11 cellular contexts compared by ENCODE assay signal in genomic region chr2:11417946-11418585, GRCh38. TPM values are rescaled to one million over a fixed set of nuclear protein-coding genes. Genes with fewer than 3 reads are reported as not detected.
A peak's percentile ranks its signal among the peaks of the same experiment; 100 is the strongest.
DNase-seq lines count a peak whose midpoint lies in the region; ATAC-seq and TF ChIP-seq lines count a peak whose summit lies in the region.
"Had no signal": no experiment of that assay in that cellular context is flagged by ENCODE, and none has a peak within 500 bp of the region (broad histone marks: within the 10 kb centered on the region; RNA-seq: fewer than 3 reads in every experiment).

No MANE protein-coding gene starts in this region.

- H3K36me3 Mint-ChIP-seq in activated naive CD4-positive, alpha-beta T cell treated with anti-CD3 and anti-CD28 coated beads for 36 hours (ENCODE audit: low read depth), result peaks cover 4% of the 10 kb centered on the region
- H3K36me3 Mint-ChIP-seq in activated naive CD4-positive, alpha-beta T cell treated with anti-CD3 and anti-CD28 coated beads, Interleukin-2, amount 10 ng/mL, durations not matched to agents 7 days and 5 days, result peaks cover 2% of the 10 kb centered on the region
- H3K36me3 Mint-ChIP-seq in endothelial cell (ENCODE audit: low read depth, unreplicated experiment), result no peaks in the 10 kb centered on the region
- peaks cover 3% of the 10 kb centered on the region in 2 donors for H3K36me3 Mint-ChIP-seq in CD4-positive, alpha-beta memory T cell
- H3K36me3 Mint-ChIP-seq: activated naive CD8-positive, alpha-beta T cell treated with anti-CD3 and anti-CD28 coated beads, Interleukin-2, amount 10 ng/mL, durations not matched to agents 7 days and 5 days had no signal

- no peak overlapping the region for H3K4me3 ChIP-seq in CD4-positive, alpha-beta memory T cell (ENCODE audit: low read length in 2 of 2)

- no peak for ATAC-seq in GM21717 (IDR thresholded peaks at IDR 0.05; ENCODE audit: unreplicated experiment)

- CTCF ChIA-PET in activated naive CD4-positive, alpha-beta T cell treated with anti-CD3 and anti-CD28 coated beads for 36 hours (lab: Charles Lee), result interaction anchor here (0.6 to 1.6 kb wide), 13 partner anchors 9 to 285 kb away, joined by 3 to 14 read pairs (median 4); partner anchors contain the start of gene ROCK2
- CTCF ChIA-PET in activated naive CD4-positive, alpha-beta T cell treated with anti-CD3 and anti-CD28 coated beads, Interleukin-2, amount 10 ng/mL, durations not matched to agents 7 days and 5 days (lab: Charles Lee), result interaction anchor here (0.9 to 1.2 kb wide), 8 partner anchors 9 to 287 kb away, joined by 3 to 4 read pairs (median 3); partner anchors contain the start of gene ROCK2
- CTCF ChIA-PET in CD4-positive, alpha-beta memory T cell (lab: Charles Lee; ENCODE audit: partially characterized antibody), result no interaction called here

- no peaks in the 10 kb centered on the region for H3K27me3 ChIP-seq in CD4-positive, alpha-beta memory T cell (ENCODE audit: insufficient read depth, low read length)

- no peaks in the 10 kb centered on the region for H3K36me3 ChIP-seq in CD4-positive, alpha-beta memory T cell (ENCODE audit: insufficient read depth, low read length)

- H3K9me3 ChIP-seq in CD4-positive, alpha-beta memory T cell (ENCODE audit: control insufficient read depth in 1 of 2, low read length in 2 of 2), result no peaks in the 10 kb centered on the region

- no peak overlapping the region for H3K27ac ChIP-seq in CD4-positive, alpha-beta memory T cell (ENCODE audit: low read depth, low read length)

- no peaks in the 10 kb centered on the region for H3K4me1 Mint-ChIP-seq in activated naive CD4-positive, alpha-beta T cell treated with anti-CD3 and anti-CD28 coated beads for 36 hours (ENCODE audit: low read depth)
- H3K4me1 Mint-ChIP-seq in activated naive CD4-positive, alpha-beta T cell treated with anti-CD3 and anti-CD28 coated beads, Interleukin-2, amount 10 ng/mL, durations not matched to agents 7 days and 5 days, result no peaks in the 10 kb centered on the region
- no peaks in the 10 kb centered on the region for H3K4me1 Mint-ChIP-seq in endothelial cell (ENCODE audit: unreplicated experiment)
- H3K4me1 Mint-ChIP-seq in CD4-positive, alpha-beta memory T cell, result peaks cover 0 to 2% (median 0%) of the 10 kb centered on the region in 4 donors
- H3K4me1 Mint-ChIP-seq: activated naive CD8-positive, alpha-beta T cell treated with anti-CD3 and anti-CD28 coated beads, Interleukin-2, amount 10 ng/mL, durations not matched to agents 7 days and 5 days had no signal

- TF ChIP-seq CTCF in endothelial cell (IDR thresholded peaks at IDR 0.05; ENCODE audit: unreplicated experiment), result peak; percentile 78

- peaks cover 7% of the 10 kb centered on the region for H3K27me3 Mint-ChIP-seq in activated naive CD4-positive, alpha-beta T cell treated with anti-CD3 and anti-CD28 coated beads for 36 hours (ENCODE audit: low read depth)
- H3K27me3 Mint-ChIP-seq in activated naive CD4-positive, alpha-beta T cell treated with anti-CD3 and anti-CD28 coated beads, Interleukin-2, amount 10 ng/mL, durations not matched to agents 7 days and 5 days, result no peaks in the 10 kb centered on the region
- H3K27me3 Mint-ChIP-seq in endothelial cell (ENCODE audit: unreplicated experiment), result peaks cover 2% of the 10 kb centered on the region
- H3K27me3 Mint-ChIP-seq in CD4-positive, alpha-beta memory T cell, result peaks cover 7 to 15% of the 10 kb centered on the region in 2 donors

- DNase-seq in activated naive CD4-positive, alpha-beta T cell treated with anti-CD3 and anti-CD28 coated beads for 36 hours, result peak; percentile 14
- DNase-seq in activated naive CD4-positive, alpha-beta T cell treated with anti-CD3 and anti-CD28 coated beads, Interleukin-2, amount 10 ng/mL, durations not matched to agents 7 days and 5 days, result no peak
- peak; percentile 28 for DNase-seq in MV-4-11 (lab: John Stamatoyannopoulos, UW)
- peak; percentile 26 for DNase-seq in endothelial cell (ENCODE audit: low spot score)
- peak; percentile 27 for DNase-seq in stimulated activated CD8-positive, alpha-beta memory T cell treated with anti-CD3 and anti-CD28 coated beads, Interleukin-4, amount 100 ng/mL, for 48 hours
- DNase-seq in CD4-positive, alpha-beta memory T cell, result no peak
- no peak for DNase-seq in activated CD4-positive, alpha-beta T cell treated with anti-CD3 and anti-CD28 coated beads for 4 hours
- DNase-seq: activated naive CD8-positive, alpha-beta T cell treated with anti-CD3 and anti-CD28 coated beads, Interleukin-2, amount 10 ng/mL, durations not matched to agents 7 days and 5 days; DMS79 treated with DMSO at 0.1 percent for 48 hours; NK-92 treated with Interleukin-12 subunit alpha and Interleukin-12 subunit beta, amount 100 ng/mL, for 24 hours had no signal

- POLR2A ChIA-PET in CD4-positive, alpha-beta memory T cell (lab: Charles Lee; ENCODE audit: partially characterized antibody), result no interaction called here

- intact Hi-C loops in activated naive CD4-positive, alpha-beta T cell treated with anti-CD3 and anti-CD28 coated beads for 36 hours (cut with micrococcal nuclease), result loop anchor here (10.0 kb wide), 1 partner anchor 183 kb away; no protein-coding TSS in a partner anchor
- intact Hi-C loops in CD4-positive, alpha-beta memory T cell (cut with micrococcal nuclease), result no loop called here

- no peak overlapping the region for H3K4me3 Mint-ChIP-seq in activated naive CD4-positive, alpha-beta T cell treated with anti-CD3 and anti-CD28 coated beads for 36 hours
- H3K4me3 Mint-ChIP-seq in activated naive CD4-positive, alpha-beta T cell treated with anti-CD3 and anti-CD28 coated beads, Interleukin-2, amount 10 ng/mL, durations not matched to agents 7 days and 5 days, result no peak overlapping the region
- no peak overlapping the region for H3K4me3 Mint-ChIP-seq in endothelial cell (ENCODE audit: unreplicated experiment)
- H3K4me3 Mint-ChIP-seq in CD4-positive, alpha-beta memory T cell, result no peak overlapping the region
- H3K4me3 Mint-ChIP-seq: activated naive CD8-positive, alpha-beta T cell treated with anti-CD3 and anti-CD28 coated beads, Interleukin-2, amount 10 ng/mL, durations not matched to agents 7 days and 5 days had no signal

- H3K9me3 Mint-ChIP-seq in activated naive CD4-positive, alpha-beta T cell treated with anti-CD3 and anti-CD28 coated beads for 36 hours, result peaks cover 9% of the 10 kb centered on the region
- H3K9me3 Mint-ChIP-seq in activated naive CD4-positive, alpha-beta T cell treated with anti-CD3 and anti-CD28 coated beads, Interleukin-2, amount 10 ng/mL, durations not matched to agents 7 days and 5 days, result peaks cover 14% of the 10 kb centered on the region
- no peaks in the 10 kb centered on the region for H3K9me3 Mint-ChIP-seq in endothelial cell (ENCODE audit: unreplicated experiment)
- peaks cover 0 to 15% (median 8%) of the 10 kb centered on the region in 8 donors for H3K9me3 Mint-ChIP-seq in CD4-positive, alpha-beta memory T cell

- no peak overlapping the region for H3K27ac Mint-ChIP-seq in activated naive CD4-positive, alpha-beta T cell treated with anti-CD3 and anti-CD28 coated beads for 36 hours
- H3K27ac Mint-ChIP-seq in activated naive CD4-positive, alpha-beta T cell treated with anti-CD3 and anti-CD28 coated beads, Interleukin-2, amount 10 ng/mL, durations not matched to agents 7 days and 5 days, result no peak overlapping the region
- H3K27ac Mint-ChIP-seq in endothelial cell (ENCODE audit: unreplicated experiment), result no peak overlapping the region
- no peak overlapping the region for H3K27ac Mint-ChIP-seq in CD4-positive, alpha-beta memory T cell
- H3K27ac Mint-ChIP-seq: activated naive CD8-positive, alpha-beta T cell treated with anti-CD3 and anti-CD28 coated beads, Interleukin-2, amount 10 ng/mL, durations not matched to agents 7 days and 5 days had no signal

- H3K4me1 ChIP-seq in CD4-positive, alpha-beta memory T cell (ENCODE audit: insufficient read depth, low read length), result no peaks in the 10 kb centered on the region

RNA-seq across cellular contexts. Expression of gene E2F6, which starts 47.9 kb away (rescaled TPM):
- total RNA-seq in activated naive CD4-positive, alpha-beta T cell treated with anti-CD3 and anti-CD28 coated beads for 36 hours, result 1 to 10 TPM; 8.7 to 9.4 TPM
- 20.4 TPM for total RNA-seq in endothelial cell (ENCODE audit: unreplicated experiment)
- total RNA-seq in CD4-positive, alpha-beta memory T cell, result 1 to 10 TPM; 8.0 to 8.5 TPM
- 1 to 10 TPM; 3.2 to 4.4 TPM for polyA plus RNA-seq in CD4-positive, alpha-beta memory T cell

Comparison
In these comparisons a context has a peak if more than half of its experiments do, and no peak if none do; other contexts are left out.
1. DNase-seq: peak in activated naive CD4-positive, alpha-beta T cell treated with anti-CD3 and anti-CD28 coated beads for 36 hours (single experiment), MV-4-11 (single experiment), endothelial cell (single experiment) and stimulated activated CD8-positive, alpha-beta memory T cell treated with anti-CD3 and anti-CD28 coated beads, Interleukin-4, amount 100 ng/mL, for 48 hours (single experiment); none in activated naive CD4-positive, alpha-beta T cell treated with anti-CD3 and anti-CD28 coated beads, Interleukin-2, amount 10 ng/mL, durations not matched to agents 7 days and 5 days (single experiment), CD4-positive, alpha-beta memory T cell (0 of 5) and activated CD4-positive, alpha-beta T cell treated with anti-CD3 and anti-CD28 coated beads for 4 hours (0 of 2).